In the genomic region with DNA sequence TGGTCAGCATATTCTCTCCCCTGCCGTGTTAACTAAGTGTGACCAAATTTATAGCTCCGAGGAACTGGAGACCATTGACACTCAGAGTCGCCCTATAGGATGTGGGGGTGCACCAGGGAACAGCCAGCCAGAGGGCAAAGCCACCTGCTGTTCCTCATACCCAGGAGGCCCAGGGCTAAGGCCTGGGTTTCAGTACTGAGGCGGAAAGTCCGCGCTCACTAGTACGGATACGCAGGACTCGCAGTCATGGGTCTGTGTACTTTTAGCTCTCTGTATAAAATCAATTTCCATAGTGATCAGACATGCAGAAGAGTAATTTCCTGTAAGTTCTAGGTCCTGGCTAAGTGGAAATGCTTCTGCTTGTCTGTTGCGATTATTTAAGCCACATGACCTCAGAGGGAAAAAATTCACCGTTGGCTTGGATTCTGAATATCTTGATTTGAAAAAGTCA, we compare ENCODE assay signal across 14 cellular contexts.
DNase-seq lines count a peak whose midpoint lies in the region; TF ChIP-seq lines count a peak whose summit lies in the region.
"Had no signal": no experiment of that assay in that cellular context is flagged by ENCODE, and none has a peak within 500 bp of the region (broad histone marks: within the 10 kb centered on the region; RNA-seq: fewer than 3 reads in every experiment).

No MANE protein-coding gene starts in this region.

- peaks cover 2% of the 10 kb centered on the region for H3K4me1 ChIP-seq in mesendoderm (ENCODE audit: control insufficient read depth, low read depth, low read length)

- H3K4me2 ChIP-seq in mesendoderm (ENCODE audit: low read length): no peak overlapping the region

- no peaks in the 10 kb centered on the region for H3K36me3 ChIP-seq in mesendoderm (ENCODE audit: control insufficient read depth, insufficient read depth, low read length)
- H3K36me3 ChIP-seq: BE2C had no signal

- no peak overlapping the region for H2AK5ac ChIP-seq in mesendoderm (ENCODE audit: low read length)

- no peak overlapping the region for H4K5ac ChIP-seq in mesendoderm (ENCODE audit: low read length)

- DNase-seq in AG09309 (ENCODE audit: low read depth): peak; percentile 33
- peak; percentile 40 for DNase-seq in fibroblast of mammary gland (ENCODE audit: low read depth)
- no peak for DNase-seq in inferior parietal cortex (ENCODE audit: extremely low spot score)
- DNase-seq in stimulated activated CD4-positive, alpha-beta T cell treated with anti-CD3 and anti-CD28 coated beads, Interleukin-2, amount 100 ng/mL, for 24 hours: no peak
- no peak for DNase-seq in NCI-H446 (lab: John Stamatoyannopoulos, UW)
- no peak for DNase-seq in mesendoderm
- DNase-seq: activated CD4-positive, alpha-beta T cell treated with anti-CD3 and anti-CD28 coated beads, Interleukin-2, amount 10 ng/mL, durations not matched to agents 24 days and 14 days; BE2C; central memory CD4-positive, alpha-beta T cell; NCI-H226; T-helper 2 cell had no signal

- H3K27ac ChIP-seq in VCaP: peak overlapping the region; percentile 82
- no peak overlapping the region for H3K27ac ChIP-seq in mesendoderm (ENCODE audit: low read depth, low read length)

- no peaks in the 10 kb centered on the region for H3K79me1 ChIP-seq in mesendoderm (ENCODE audit: low read length)

- H2BK5ac ChIP-seq in mesendoderm (ENCODE audit: low read length): no peak overlapping the region

- H3K27me3 ChIP-seq in mesendoderm (ENCODE audit: insufficient read depth, low read length, poor library complexity): no peaks in the 10 kb centered on the region
- H3K27me3 ChIP-seq: BE2C, esophagus muscularis mucosa had no signal

- H2BK120ac ChIP-seq in mesendoderm (ENCODE audit: low read depth, low read length): no peak overlapping the region

- no peak overlapping the region for H3K4ac ChIP-seq in mesendoderm (ENCODE audit: low read depth, low read length)

- H3K9me3 Mint-ChIP-seq in nephron: no peaks in the 10 kb centered on the region
- H3K9me3 Mint-ChIP-seq: activated CD4-positive, alpha-beta T cell treated with anti-CD3 and anti-CD28 coated beads, Interleukin-2, amount 10 ng/mL, durations not matched to agents 24 days and 14 days had no signal

- peak overlapping the region; percentile 95 to 99 (median 97) for H3K27ac Mint-ChIP-seq in nephron
- H3K27ac Mint-ChIP-seq: activated CD4-positive, alpha-beta T cell treated with anti-CD3 and anti-CD28 coated beads, Interleukin-2, amount 10 ng/mL, durations not matched to agents 24 days and 14 days had no signal

- no peak overlapping the region for H4K8ac ChIP-seq in mesendoderm (ENCODE audit: low read depth, low read length)

- no peak overlapping the region for H3K56ac ChIP-seq in mesendoderm (ENCODE audit: low read length)

- no peak for TF ChIP-seq CTCF in AG09309 (IDR thresholded peaks at IDR 0.05; ENCODE audit: control insufficient read depth, insufficient read depth, low read depth, low read length, missing control alignments)
- no peak for TF ChIP-seq CTCF in VCaP (conservative IDR thresholded peaks at IDR 0.05)
- TF ChIP-seq CTCF in fibroblast of mammary gland (conservative IDR thresholded peaks at IDR 0.05; ENCODE audit: control insufficient read depth, insufficient read depth, low read depth, low read length): no peak
- no peak for TF ChIP-seq CTCF in nephron (IDR thresholded peaks at IDR 0.05; ENCODE audit: unreplicated experiment in 3 of 3)

- peak overlapping the region in 1 of 3 experiments; percentile 30 for H3K4me3 Mint-ChIP-seq in nephron
- H3K4me3 Mint-ChIP-seq: activated CD4-positive, alpha-beta T cell treated with anti-CD3 and anti-CD28 coated beads, Interleukin-2, amount 10 ng/mL, durations not matched to agents 24 days and 14 days had no signal

- H3K23ac ChIP-seq in mesendoderm (ENCODE audit: low read length): no peak overlapping the region

- H3K4me3 ChIP-seq in AG09309 (ENCODE audit: control insufficient read depth, low read depth, low read length) (no peak overlapping the region), fibroblast of mammary gland (ENCODE audit: control insufficient read depth, low read depth, low read length) (no peak overlapping the region), mesendoderm (ENCODE audit: low read length) (no peak overlapping the region)
- H3K4me3 ChIP-seq: esophagus muscularis mucosa had no signal

- no peak overlapping the region for H2BK15ac ChIP-seq in mesendoderm (replicated peaks; ENCODE audit: low read depth)

- H3K79me2 ChIP-seq in mesendoderm (ENCODE audit: control insufficient read depth, insufficient read depth, low read length): no peaks in the 10 kb centered on the region

- H3K36me3 Mint-ChIP-seq in nephron (ENCODE audit: low read depth): peaks cover 4% of the 10 kb centered on the region

- no peak overlapping the region for H3K18ac ChIP-seq in mesendoderm (ENCODE audit: low read length)

- H3K27me3 Mint-ChIP-seq in nephron (ENCODE audit: low read depth): no peaks in the 10 kb centered on the region
- H3K27me3 Mint-ChIP-seq: activated CD4-positive, alpha-beta T cell treated with anti-CD3 and anti-CD28 coated beads, Interleukin-2, amount 10 ng/mL, durations not matched to agents 24 days and 14 days had no signal

- H3K9ac ChIP-seq in mesendoderm (ENCODE audit: low read length): no peak overlapping the region

- WGBS in mesendoderm (ENCODE audit: extremely low coverage, insufficient coverage, low lambda C conversion rate): no CpG with 5 or more reads among the region's 11 CpGs

- peaks cover 76% of the 10 kb centered on the region for H3K4me1 Mint-ChIP-seq in nephron
- H3K4me1 Mint-ChIP-seq: activated CD4-positive, alpha-beta T cell treated with anti-CD3 and anti-CD28 coated beads, Interleukin-2, amount 10 ng/mL, durations not matched to agents 24 days and 14 days had no signal

Comparison
In these comparisons a context has a peak if more than half of its experiments do, and no peak if none do; other contexts are left out.
1. DNase-seq: peak in AG09309 (single experiment) and fibroblast of mammary gland (single experiment); none in inferior parietal cortex (single experiment), stimulated activated CD4-positive, alpha-beta T cell treated with anti-CD3 and anti-CD28 coated beads, Interleukin-2, amount 100 ng/mL, for 24 hours (0 of 2), NCI-H446 (0 of 2) and mesendoderm (single experiment).